Comparison of ENCODE assay signal across 35 cellular contexts in genomic region chr20:19067986-19068385, GRCh38.
DNase-seq lines count a peak whose midpoint lies in the region; ATAC-seq and TF ChIP-seq lines count a peak whose summit lies in the region.
"Had no signal": no experiment of that assay in that cellular context is flagged by ENCODE, and none has a peak within 500 bp of the region (broad histone marks: within the 10 kb centered on the region; RNA-seq: fewer than 3 reads in every experiment).

No MANE protein-coding gene starts in this region.

- H4K20me1 ChIP-seq in Karpas-422 (ENCODE audit: insufficient read depth, low read depth, low read length) (no peaks in the 10 kb centered on the region), osteoblast (ENCODE audit: insufficient read depth, low read length) (no peaks in the 10 kb centered on the region)
- H4K20me1 ChIP-seq: BLaER1; BLaER1 treated with 17β-estradiol and CSF1 and Interleukin-3, amounts not matched to agents 10 nM and 100 nM had no signal

- no peak overlapping the region for H3K4me3 Mint-ChIP-seq in type B pancreatic cell
- H3K4me3 Mint-ChIP-seq: B cell; CD14-positive monocyte; CD4-positive, alpha-beta memory T cell; CD4-positive, alpha-beta T cell; CD4-positive, CD25-positive, alpha-beta regulatory T cell; CD8-positive, alpha-beta memory T cell; CD8-positive, alpha-beta T cell had no signal

- no peak for ATAC-seq in GM21529 (IDR thresholded peaks at IDR 0.05; ENCODE audit: unreplicated experiment)
- ATAC-seq: A549; CD8-positive, alpha-beta T cell had no signal

- DNase-seq in Karpas-422: peak; percentile 54
- peak; percentile 16 for DNase-seq in MV-4-11 (lab: John Stamatoyannopoulos, UW)
- peak; percentile 57 for DNase-seq in esophagus muscularis mucosa (ENCODE audit: extremely low spot score)
- DNase-seq in osteoblast (ENCODE audit: insufficient read length, low spot score, missing footprints): peak; percentile 19
- DNase-seq in GM13977 (ENCODE audit: low spot score): no peak
- DNase-seq in head of caudate nucleus: no peak
- no peak for DNase-seq in type B pancreatic cell (ENCODE audit: extremely low spot score, unreplicated experiment)
- DNase-seq: 8988T; ACHN; AML-193; BE2C; C1 segment of cervical spinal cord; Caco-2; Calu3; CD4-positive, alpha-beta memory T cell; CD4-positive, alpha-beta T cell; CD4-positive, CD25-positive, alpha-beta regulatory T cell; CD8-positive, alpha-beta memory T cell; CD8-positive, alpha-beta T cell; COR-L47; DMS 273 treated with DMSO at 0.1 percent for 48 hours; DMS153; DMS53; DMS79; DMS79 treated with DMSO at 0.1 percent for 48 hours; DND-41; EL had no signal

- no peaks in the 10 kb centered on the region for H3K4me1 Mint-ChIP-seq in type B pancreatic cell (ENCODE audit: unreplicated experiment)
- H3K4me1 Mint-ChIP-seq: CD4-positive, alpha-beta memory T cell; CD4-positive, CD25-positive, alpha-beta regulatory T cell; CD8-positive, alpha-beta memory T cell had no signal

- H3K4me2 ChIP-seq in Karpas-422 (ENCODE audit: low read depth, low read length, poor library complexity, severe bottlenecking) (no peak overlapping the region), osteoblast (ENCODE audit: insufficient read depth, low read length) (no peak overlapping the region)
- H3K4me2 ChIP-seq: A549; BLaER1; BLaER1 treated with 17β-estradiol and CSF1 and Interleukin-3, amounts not matched to agents 10 nM and 100 nM had no signal

- H3K79me2 ChIP-seq in Karpas-422 (ENCODE audit: low read length) (no peaks in the 10 kb centered on the region), osteoblast (ENCODE audit: insufficient read depth, low read length) (no peaks in the 10 kb centered on the region)

- no peak for TF ChIP-seq POLR2A in esophagus muscularis mucosa (IDR thresholded peaks at IDR 0.05; ENCODE audit: low read depth)

- intact Hi-C loops in esophagus muscularis mucosa (cut with DNase I) (no loop called here), head of caudate nucleus (cut with DNase I) (no loop called here)

- no peak overlapping the region for H3K27ac Mint-ChIP-seq in type B pancreatic cell
- H3K27ac Mint-ChIP-seq: B cell; CD14-positive monocyte; CD4-positive, alpha-beta memory T cell; CD4-positive, alpha-beta T cell; CD4-positive, CD25-positive, alpha-beta regulatory T cell; CD8-positive, alpha-beta T cell had no signal

- H3K4me1 ChIP-seq in Karpas-422 (ENCODE audit: low read length) (peaks cover 47% of the 10 kb centered on the region), esophagus muscularis mucosa (no peaks in the 10 kb centered on the region), osteoblast (ENCODE audit: insufficient read depth, low read length) (no peaks in the 10 kb centered on the region)
- H3K4me1 ChIP-seq: A549, BE2C, Caco-2 had no signal

- no peak for TF ChIP-seq EP300 in esophagus muscularis mucosa (IDR thresholded peaks at IDR 0.05)

- H3K9ac ChIP-seq in Karpas-422 (ENCODE audit: low read length): no peak overlapping the region
- H3K9ac ChIP-seq: BLaER1; BLaER1 treated with 17β-estradiol and CSF1 and Interleukin-3, amounts not matched to agents 10 nM and 100 nM had no signal

- in situ Hi-C loops in GM13977 (cut with MboI; ENCODE audit: low pct_unique_long_range_greater_than_20kb, low sequenced_read_pairs, unreplicated experiment): loop anchor here (25.0 kb wide), 1 partner anchor 431 kb away; no protein-coding TSS in a partner anchor

- WGBS in esophagus muscularis mucosa: 71% methylated on average over 1 of the region's 1 CpG

- TF ChIP-seq CTCF in esophagus muscularis mucosa (IDR thresholded peaks at IDR 0.05) (no peak), osteoblast (IDR thresholded peaks at IDR 0.05; ENCODE audit: extremely low read depth, low read depth, low read length) (no peak), GM13977 (IDR thresholded peaks at IDR 0.05; ENCODE audit: extremely low read depth, insufficient read depth, missing control alignments) (no peak), type B pancreatic cell (conservative IDR thresholded peaks at IDR 0.05) (no peak)

- H3K27me3 Mint-ChIP-seq in type B pancreatic cell: peaks cover 10% of the 10 kb centered on the region
- H3K27me3 Mint-ChIP-seq: B cell; CD4-positive, alpha-beta memory T cell; CD4-positive, alpha-beta T cell; CD4-positive, CD25-positive, alpha-beta regulatory T cell had no signal

- H2AFZ ChIP-seq in Karpas-422 (ENCODE audit: low read length): 0 out of 2 replicates have a peak overlapping the region, but pooled peaks have one; percentile 30
- H2AFZ ChIP-seq in osteoblast (ENCODE audit: low read length): no peak overlapping the region

- H3K9me3 Mint-ChIP-seq in type B pancreatic cell: peaks cover 12% of the 10 kb centered on the region

- H3K36me3 ChIP-seq in Karpas-422 (ENCODE audit: insufficient read depth, low read length) (peaks cover 4% of the 10 kb centered on the region; the same call in 1 of the 2 replicates), esophagus muscularis mucosa (no peaks in the 10 kb centered on the region), osteoblast (ENCODE audit: insufficient read depth, low read length) (no peaks in the 10 kb centered on the region)
- H3K36me3 ChIP-seq: BE2C; BLaER1; BLaER1 treated with 17β-estradiol and CSF1 and Interleukin-3, amounts not matched to agents 10 nM and 100 nM had no signal

- H3K36me3 Mint-ChIP-seq in type B pancreatic cell: no peaks in the 10 kb centered on the region
- H3K36me3 Mint-ChIP-seq: CD14-positive monocyte; CD4-positive, CD25-positive, alpha-beta regulatory T cell; CD8-positive, alpha-beta memory T cell; CD8-positive, alpha-beta T cell had no signal

- no peaks in the 10 kb centered on the region for H3K27me3 ChIP-seq in Karpas-422 (ENCODE audit: low read length)
- no peaks in the 10 kb centered on the region for H3K27me3 ChIP-seq in esophagus muscularis mucosa
- H3K27me3 ChIP-seq in osteoblast (ENCODE audit: insufficient read depth, low read length): no peaks in the 10 kb centered on the region
- H3K27me3 ChIP-seq: BE2C; BLaER1; BLaER1 treated with 17β-estradiol and CSF1 and Interleukin-3, amounts not matched to agents 10 nM and 100 nM had no signal

- peaks cover 9% of the 10 kb centered on the region; the same call in 1 of the 2 replicates for H3K9me3 ChIP-seq in Karpas-422 (ENCODE audit: low read length)
- H3K9me3 ChIP-seq in esophagus muscularis mucosa: peaks cover 0 to 9% (median 7%) of the 10 kb centered on the region in 4 donors
- H3K9me3 ChIP-seq in osteoblast (ENCODE audit: low read depth, low read length): no peaks in the 10 kb centered on the region
- H3K9me3 ChIP-seq: BE2C had no signal

- no peak overlapping the region for H3K4me3 ChIP-seq in Karpas-422 (ENCODE audit: low read length)
- H3K4me3 ChIP-seq in esophagus muscularis mucosa: no peak overlapping the region
- no peak overlapping the region for H3K4me3 ChIP-seq in osteoblast (ENCODE audit: insufficient read depth, low read length)
- H3K4me3 ChIP-seq: A549; BLaER1; BLaER1 treated with 17β-estradiol and CSF1 and Interleukin-3, amounts not matched to agents 10 nM and 100 nM had no signal

- peak overlapping the region; percentile 100 for H3K27ac ChIP-seq in Karpas-422 (ENCODE audit: low read length)
- H3K27ac ChIP-seq in esophagus muscularis mucosa (replicated peaks in 1 of 4): no peak overlapping the region
- no peak overlapping the region for H3K27ac ChIP-seq in osteoblast (ENCODE audit: low read depth, low read length)
- H3K27ac ChIP-seq: 22Rv1; A549; BLaER1; BLaER1 treated with 17β-estradiol and CSF1 and Interleukin-3, amounts not matched to agents 10 nM and 100 nM; C4-2B had no signal

- no peaks in the 10 kb centered on the region for H3K9me2 ChIP-seq in Karpas-422 (replicated peaks; ENCODE audit: insufficient read depth, low read length)

Comparison
In these comparisons a context has a peak if more than half of its experiments do, and no peak if none do; other contexts are left out.
1. DNase-seq: peak in Karpas-422 (single experiment), MV-4-11 (single experiment), esophagus muscularis mucosa (single experiment) and osteoblast (single experiment); none in GM13977 (single experiment), head of caudate nucleus (0 of 42) and type B pancreatic cell (single experiment).